Comparison of ENCODE assay signal across 1 cellular context in the genomic region with DNA sequence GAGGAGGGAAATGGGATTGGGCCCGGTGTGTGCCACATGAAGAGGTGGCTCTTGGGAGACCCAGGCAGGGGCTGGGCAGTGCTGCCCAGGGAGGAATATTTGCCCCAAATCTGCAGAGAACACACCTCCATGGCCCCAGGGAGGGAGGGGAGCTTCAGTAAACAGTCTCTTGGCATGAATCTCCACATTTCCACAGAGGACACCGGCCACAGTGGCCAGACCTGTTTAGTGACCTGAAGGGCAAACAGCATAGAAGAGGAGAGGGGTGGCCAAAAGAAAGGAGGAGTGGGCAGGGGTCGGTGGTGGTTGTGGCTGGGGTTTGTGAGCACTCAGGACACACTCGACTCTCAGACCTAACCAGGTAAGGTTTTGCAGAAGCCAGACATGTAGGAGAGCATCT.
TF ChIP-seq lines count a peak whose summit lies in the region.

No MANE protein-coding gene starts in this region.

TF ChIP-seq in WTC11, 78 proteins besides CTCF, POLR2A, EP300 and RAD21 (continued from another document):
- TF ChIP-seq, protein P1, sequence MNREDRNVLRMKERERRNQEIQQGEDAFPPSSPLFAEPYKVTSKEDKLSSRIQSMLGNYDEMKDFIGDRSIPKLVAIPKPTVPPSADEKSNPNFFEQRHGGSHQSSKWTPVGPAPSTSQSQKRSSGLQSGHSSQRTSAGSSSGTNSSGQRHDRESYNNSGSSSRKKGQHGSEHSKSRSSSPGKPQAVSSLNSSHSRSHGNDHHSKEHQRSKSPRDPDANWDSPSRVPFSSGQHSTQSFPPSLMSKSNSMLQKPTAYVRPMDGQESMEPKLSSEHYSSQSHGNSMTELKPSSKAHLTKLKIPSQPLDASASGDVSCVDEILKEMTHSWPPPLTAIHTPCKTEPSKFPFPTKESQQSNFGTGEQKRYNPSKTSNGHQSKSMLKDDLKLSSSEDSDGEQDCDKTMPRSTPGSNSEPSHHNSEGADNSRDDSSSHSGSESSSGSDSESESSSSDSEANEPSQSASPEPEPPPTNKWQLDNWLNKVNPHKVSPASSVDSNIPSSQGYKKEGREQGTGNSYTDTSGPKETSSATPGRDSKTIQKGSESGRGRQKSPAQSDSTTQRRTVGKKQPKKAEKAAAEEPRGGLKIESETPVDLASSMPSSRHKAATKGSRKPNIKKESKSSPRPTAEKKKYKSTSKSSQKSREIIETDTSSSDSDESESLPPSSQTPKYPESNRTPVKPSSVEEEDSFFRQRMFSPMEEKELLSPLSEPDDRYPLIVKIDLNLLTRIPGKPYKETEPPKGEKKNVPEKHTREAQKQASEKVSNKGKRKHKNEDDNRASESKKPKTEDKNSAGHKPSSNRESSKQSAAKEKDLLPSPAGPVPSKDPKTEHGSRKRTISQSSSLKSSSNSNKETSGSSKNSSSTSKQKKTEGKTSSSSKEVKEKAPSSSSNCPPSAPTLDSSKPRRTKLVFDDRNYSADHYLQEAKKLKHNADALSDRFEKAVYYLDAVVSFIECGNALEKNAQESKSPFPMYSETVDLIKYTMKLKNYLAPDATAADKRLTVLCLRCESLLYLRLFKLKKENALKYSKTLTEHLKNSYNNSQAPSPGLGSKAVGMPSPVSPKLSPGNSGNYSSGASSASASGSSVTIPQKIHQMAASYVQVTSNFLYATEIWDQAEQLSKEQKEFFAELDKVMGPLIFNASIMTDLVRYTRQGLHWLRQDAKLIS (CRISPR knock-in tag; IDR thresholded peaks at IDR 0.05; ENCODE audit: borderline replicate concordance): no peak
- TF ChIP-seq, protein P2, sequence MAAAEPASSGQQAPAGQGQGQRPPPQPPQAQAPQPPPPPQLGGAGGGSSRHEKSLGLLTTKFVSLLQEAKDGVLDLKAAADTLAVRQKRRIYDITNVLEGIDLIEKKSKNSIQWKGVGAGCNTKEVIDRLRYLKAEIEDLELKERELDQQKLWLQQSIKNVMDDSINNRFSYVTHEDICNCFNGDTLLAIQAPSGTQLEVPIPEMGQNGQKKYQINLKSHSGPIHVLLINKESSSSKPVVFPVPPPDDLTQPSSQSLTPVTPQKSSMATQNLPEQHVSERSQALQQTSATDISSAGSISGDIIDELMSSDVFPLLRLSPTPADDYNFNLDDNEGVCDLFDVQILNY (CRISPR knock-in tag; IDR thresholded peaks at IDR 0.05): no peak
- TF ChIP-seq NR3C1 (CRISPR knock-in tag; conservative IDR thresholded peaks at IDR 0.05; ENCODE audit: low read depth): no peak
